ENCODE assay signal across 21 cellular contexts in genomic region chr6:19578489-19578888, GRCh38.
DNase-seq lines count a peak whose midpoint lies in the region; FAIRE-seq and TF ChIP-seq lines count a peak whose summit lies in the region.
"Had no signal": no experiment of that assay in that cellular context is flagged by ENCODE, and none has a peak within 500 bp of the region (broad histone marks: within the 10 kb centered on the region; RNA-seq: fewer than 3 reads in every experiment).

No MANE protein-coding gene starts in this region.

- H3K9me3 ChIP-seq in A673 (ENCODE audit: low read depth, low read length, poor library complexity, severe bottlenecking): no peaks in the 10 kb centered on the region
- H3K9me3 ChIP-seq: A549, BE2C, Caco-2 had no signal

- peaks cover 10% of the 10 kb centered on the region for H3K4me1 ChIP-seq in A673 (ENCODE audit: insufficient read depth, low read length, poor library complexity, severe bottlenecking)
- H3K4me1 ChIP-seq: A549, BE2C, Caco-2 had no signal

- no TSS peak for BruUV-seq in A673 (replicated peaks; lab: Mats Ljungman, UMichigan)

- H3K27me3 ChIP-seq in A673 (replicated peaks; ENCODE audit: insufficient read depth, low read depth, low read length, poor library complexity) (no peaks in the 10 kb centered on the region), H7 (ENCODE audit: control insufficient read depth, insufficient read depth, low read length) (no peaks in the 10 kb centered on the region)
- H3K27me3 ChIP-seq: BE2C had no signal

- no peak overlapping the region for H3K27ac ChIP-seq in A673 (ENCODE audit: low read depth, low read length, poor library complexity, severe bottlenecking)
- H3K27ac ChIP-seq: A549 had no signal

- H3K27me3 Mint-ChIP-seq in mesothelial cell of epicardium (ENCODE audit: low read depth): no peaks in the 10 kb centered on the region
- H3K27me3 Mint-ChIP-seq: CD4-positive, alpha-beta T cell had no signal

- POLR2A ChIA-PET in A673 (lab: Charles Lee; ENCODE audit: low non-redundant PET): no interaction called here

- peaks cover 32% of the 10 kb centered on the region for H3K9me3 Mint-ChIP-seq in mesothelial cell of epicardium

- H3K36me3 Mint-ChIP-seq in mesothelial cell of epicardium: peaks cover 4% of the 10 kb centered on the region

- peak; percentile 94 for FAIRE-seq in endometrium (lab: Jason Lieb, UNC)
- FAIRE-seq: A549, HepG2 had no signal

- no peaks in the 10 kb centered on the region for H3K4me1 Mint-ChIP-seq in mesothelial cell of epicardium
- H3K4me1 Mint-ChIP-seq: H9 had no signal

- H3K4me3 ChIP-seq in A673 (ENCODE audit: low read depth, low read length, poor library complexity, severe bottlenecking) (no peak overlapping the region), AG10803 (ENCODE audit: low read length) (no peak overlapping the region), H7 (ENCODE audit: insufficient read depth, low read depth, low read length) (no peak overlapping the region)
- H3K4me3 ChIP-seq: A549 had no signal

- no peak for TF ChIP-seq CTCF in A673 (conservative IDR thresholded peaks at IDR 0.05; ENCODE audit: low read depth, low read length)
- TF ChIP-seq CTCF in AG10803 (conservative IDR thresholded peaks at IDR 0.05; ENCODE audit: low read length): no peak
- no peak for TF ChIP-seq CTCF in mesothelial cell of epicardium (IDR thresholded peaks at IDR 0.05; ENCODE audit: unreplicated experiment)

- H3K36me3 ChIP-seq in A673 (ENCODE audit: insufficient read depth, low read length, poor library complexity, severe bottlenecking): no peaks in the 10 kb centered on the region
- no peaks in the 10 kb centered on the region for H3K36me3 ChIP-seq in H7 (replicated peaks; ENCODE audit: control insufficient read depth, insufficient read depth, low read length)
- H3K36me3 ChIP-seq: BE2C had no signal

- intact Hi-C loops in A673 (cut with micrococcal nuclease; ENCODE audit: unreplicated experiment): no loop called here

- CTCF ChIA-PET in A673 (lab: Charles Lee): no interaction called here

- DNase-seq in A673 (ENCODE audit: low spot score) (peak; percentile 71), AG10803 (ENCODE audit: low read depth) (peak; percentile 66), GM04504 (ENCODE audit: low read depth) (peak; percentile 55), germinal center (ENCODE audit: low spot score) (no peak), mesothelial cell of epicardium (ENCODE audit: low spot score in 2 of 2, unreplicated experiment in 2 of 2) (no peak), NCI-H1105 (lab: John Stamatoyannopoulos, UW) (no peak), H7 (no peak)
- DNase-seq: BE2C; Caco-2; CD4-positive, alpha-beta T cell; H9; KBM-7; NCI-H187; NCI-H446 treated with DMSO at 0.1 percent for 48 hours; NCI-H82; PC-3; RPMI8226; SHP77 treated with DMSO at 0.1 percent for 48 hours had no signal

- H3K27ac Mint-ChIP-seq in mesothelial cell of epicardium: no peak overlapping the region
- H3K27ac Mint-ChIP-seq: CD4-positive, alpha-beta T cell; H9 had no signal

- no peak overlapping the region for H3K4me3 Mint-ChIP-seq in mesothelial cell of epicardium
- H3K4me3 Mint-ChIP-seq: CD4-positive, alpha-beta T cell; H9 had no signal

Comparison
In these comparisons a context has a peak if more than half of its experiments do, and no peak if none do; other contexts are left out.
1. DNase-seq: peak in A673 (single experiment), AG10803 (single experiment) and GM04504 (single experiment); none in germinal center (single experiment), mesothelial cell of epicardium (0 of 2), NCI-H1105 (single experiment) and H7 (single experiment).